26 cellular contexts compared by ENCODE assay signal in the genomic region with DNA sequence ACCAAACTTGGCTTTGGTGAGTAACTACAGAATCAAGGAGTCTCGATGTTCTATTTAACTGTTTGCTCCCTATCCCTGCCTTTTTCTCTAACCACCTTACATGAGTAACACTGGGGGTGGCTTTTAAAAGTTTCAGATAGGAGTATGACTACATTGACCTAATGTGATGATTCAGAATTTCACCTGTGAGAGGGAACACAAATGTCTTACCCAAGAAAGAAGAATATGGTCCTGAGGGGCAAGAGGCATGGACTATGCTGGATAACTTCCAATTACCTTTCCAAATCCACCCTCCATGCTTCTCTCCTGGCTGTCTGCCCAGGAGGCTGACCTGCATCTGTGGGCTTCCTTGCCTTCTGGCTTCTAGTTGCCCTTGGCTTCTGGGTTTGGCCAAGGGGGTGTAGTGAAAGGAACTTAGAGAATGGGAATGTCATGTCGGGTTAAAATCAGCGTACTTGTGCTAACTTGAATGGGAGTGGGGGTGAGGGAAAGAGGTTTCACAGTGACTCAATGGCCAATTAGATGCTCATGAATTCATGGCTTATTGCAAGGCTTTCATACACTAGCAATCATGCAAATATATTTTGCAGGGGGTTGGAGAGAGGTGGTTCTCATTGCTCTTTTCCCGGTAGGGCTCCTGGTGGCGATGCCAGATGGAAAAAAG. TPM values are rescaled to one million over a fixed set of nuclear protein-coding genes. Genes with fewer than 3 reads are reported as not detected.
"Had no signal": no experiment of that assay in that cellular context is flagged by ENCODE, and none has a peak within 500 bp of the region (broad histone marks: within the 10 kb centered on the region; RNA-seq: fewer than 3 reads in every experiment).

No MANE protein-coding gene starts in this region.

- H3K27ac ChIP-seq: body of pancreas, esophagus muscularis mucosa, gastrocnemius medialis, left ventricle myocardium inferior, neural progenitor cell, thyroid gland, upper lobe of right lung, VCaP had no signal

- H3K27ac Mint-ChIP-seq: dendritic cell treated with granulocyte-macrophage colony-stimulating factor and Interleukin-4, amounts not matched to agents 40 ng/mL and 50 ng/mL, for 4 days; mesothelial cell of epicardium; naive thymus-derived CD8-positive, alpha-beta T cell; neural progenitor cell had no signal

- H3K36me3 ChIP-seq: esophagus muscularis mucosa, gastrocnemius medialis, left ventricle myocardium inferior, neural progenitor cell, thyroid gland, upper lobe of right lung had no signal

- H3K4me1 Mint-ChIP-seq: mesothelial cell of epicardium, neural progenitor cell had no signal

- H3K36me3 Mint-ChIP-seq: mesothelial cell of epicardium, neural progenitor cell had no signal

- ATAC-seq: body of pancreas; gastrocnemius medialis; naive thymus-derived CD8-positive, alpha-beta T cell; sciatic nerve; SK-N-SH treated with all-trans-retinoic acid at 6 μM for 48 hours; upper lobe of right lung had no signal

- DNase-seq: activated CD4-positive, alpha-beta T cell treated with anti-CD3 and anti-CD28 coated beads, Interleukin-2, amount 50 U/mL, for 4 hours; activated gamma-delta T cell treated with Interleukin-2 at 50 U/mL for 16 hours; body of pancreas; caudate nucleus; effector CD4-positive, alpha-beta T cell; gastrocnemius medialis; hippocampal formation; left ventricle myocardium inferior; naive thymus-derived CD8-positive, alpha-beta T cell; posterior cingulate gyrus; small intestine; stimulated activated CD4-positive, alpha-beta T cell treated with anti-CD3 and anti-CD28 coated beads, Interleukin-2, amount 100 ng/mL, for 24 hours; stimulated activated naive CD4-positive, alpha-beta T cell treated with Interleukin-2 at 50 U/mL for 16 hours; substantia nigra; thyroid gland; upper lobe of right lung had no signal

- H3K4me2 ChIP-seq: neural progenitor cell had no signal

- H3K9me3 ChIP-seq: body of pancreas, esophagus muscularis mucosa, gastrocnemius medialis, left ventricle myocardium inferior, thyroid gland, upper lobe of right lung had no signal

- H3K9ac ChIP-seq: neural progenitor cell had no signal

- H3K4me3 Mint-ChIP-seq: dendritic cell treated with granulocyte-macrophage colony-stimulating factor and Interleukin-4, amounts not matched to agents 40 ng/mL and 50 ng/mL, for 4 days; mesothelial cell of epicardium; naive thymus-derived CD8-positive, alpha-beta T cell; neural progenitor cell had no signal

- H3K27me3 ChIP-seq: body of pancreas, gastrocnemius medialis, thyroid gland, upper lobe of right lung had no signal

- H3K4me1 ChIP-seq: body of pancreas, esophagus muscularis mucosa, gastrocnemius medialis, left ventricle myocardium inferior, upper lobe of right lung had no signal

- H3K4me3 ChIP-seq: body of pancreas, esophagus muscularis mucosa, gastrocnemius medialis, left ventricle myocardium inferior, neural progenitor cell, thyroid gland, upper lobe of right lung had no signal

- H2AFZ ChIP-seq: neural progenitor cell had no signal

- H3K9me3 Mint-ChIP-seq: dendritic cell treated with granulocyte-macrophage colony-stimulating factor and Interleukin-4, amounts not matched to agents 40 ng/mL and 50 ng/mL, for 4 days; mesothelial cell of epicardium; neural progenitor cell had no signal

RNA-seq across cellular contexts. Expression of gene IL36G, which starts 5.3 kb away (rescaled TPM):
- total RNA-seq: body of pancreas; esophagus muscularis mucosa; gastrocnemius medialis; left ventricle myocardium inferior; lung microvascular endothelial cell; mesothelial cell of epicardium; naive thymus-derived CD8-positive, alpha-beta T cell; omental fat pad; sciatic nerve; T-helper 2 cell treated with Interferon-gamma antibody and Interleukin-4, amounts not matched to agents 100 ng/mL and 5 ng/mL, for 36 hours; thyroid gland; upper lobe of right lung had no signal
- polyA plus RNA-seq: naive thymus-derived CD8-positive, alpha-beta T cell; small intestine had no signal

RNA-seq across cellular contexts. Expression of gene IL36A, which starts 32.7 kb away (rescaled TPM):
- total RNA-seq: body of pancreas, esophagus muscularis mucosa, gastrocnemius medialis, left ventricle myocardium inferior, lung microvascular endothelial cell, mesothelial cell of epicardium, omental fat pad, sciatic nerve, thyroid gland, upper lobe of right lung had no signal
